In genomic region chr11:36455658-36456111, GRCh38 we compare ENCODE assay signal across 7 cellular contexts. TPM values are rescaled to one million over a fixed set of nuclear protein-coding genes. Genes with fewer than 3 reads are reported as not detected.
DNase-seq lines count a peak whose midpoint lies in the region; ATAC-seq and FAIRE-seq lines count a peak whose summit lies in the region.

No MANE protein-coding gene starts in this region.

- WGBS in small intestine, 3 donors, result 63 to 91% (median 86%) methylated on average over 10 to 11 of the region's 11 CpGs

- H3K27ac ChIP-seq in small intestine (ENCODE audit: low read depth in 1 of 2, low read length in 1 of 2), result peak overlapping the region in 1 of 2 donors; percentile 80

- no peak overlapping the region for H3K4me3 ChIP-seq in small intestine (ENCODE audit: low read depth in 1 of 2, low read length in 2 of 2)

- FAIRE-seq in small intestine (lab: Jason Lieb, UNC), result no peak

- no peaks in the 10 kb centered on the region for H3K36me3 ChIP-seq in small intestine (ENCODE audit: control insufficient read depth in 2 of 2, insufficient read depth in 2 of 2, low read length in 2 of 2)

- ATAC-seq in HG02938 (IDR thresholded peaks at IDR 0.05; ENCODE audit: unreplicated experiment), result no peak

- no peaks in the 10 kb centered on the region for H3K27me3 ChIP-seq in small intestine (ENCODE audit: control insufficient read depth in 2 of 2, insufficient read depth in 2 of 2, low read length in 2 of 2)

- H3K4me1 ChIP-seq in small intestine (ENCODE audit: control insufficient read depth in 2 of 2, insufficient read depth in 1 of 2, low read depth in 1 of 2, low read length in 1 of 2), result peaks cover 0 to 1% of the 10 kb centered on the region in 2 donors

- H3K9me3 ChIP-seq in small intestine (ENCODE audit: control insufficient read depth, low read depth), result no peaks in the 10 kb centered on the region

- DNase-seq in HS-27A (ENCODE audit: low read depth), result peak; percentile 98
- peak in 35 of 58 donors; percentile 11 to 77 (median 42) for DNase-seq in anterior cingulate cortex (lab: John Stamatoyannopoulos, UW)
- peak; percentile 95 for DNase-seq in hepatic stellate cell (ENCODE audit: low spot score)
- peak; percentile 17 for DNase-seq in small intestine
- no peak for DNase-seq in NCI-H526 (lab: John Stamatoyannopoulos, UW)
- no peak for DNase-seq in NCI-H1417 treated with DMSO at 0.1 percent for 48 hours (lab: John Stamatoyannopoulos, UW)

RNA-seq across cellular contexts. Expression of gene TRAF6, which starts 54.4 kb away (rescaled TPM):
- 1 to 10 TPM; 3.6 to 5.4 (median 3.8) TPM for polyA plus RNA-seq in small intestine

Comparison
In these comparisons a context has a peak if more than half of its experiments do, and no peak if none do; other contexts are left out.
1. DNase-seq: peak in HS-27A (single experiment), anterior cingulate cortex (35 of 58), hepatic stellate cell (single experiment) and small intestine (single experiment); none in NCI-H526 (0 of 2) and NCI-H1417 treated with DMSO at 0.1 percent for 48 hours (single experiment).